In the genomic region with DNA sequence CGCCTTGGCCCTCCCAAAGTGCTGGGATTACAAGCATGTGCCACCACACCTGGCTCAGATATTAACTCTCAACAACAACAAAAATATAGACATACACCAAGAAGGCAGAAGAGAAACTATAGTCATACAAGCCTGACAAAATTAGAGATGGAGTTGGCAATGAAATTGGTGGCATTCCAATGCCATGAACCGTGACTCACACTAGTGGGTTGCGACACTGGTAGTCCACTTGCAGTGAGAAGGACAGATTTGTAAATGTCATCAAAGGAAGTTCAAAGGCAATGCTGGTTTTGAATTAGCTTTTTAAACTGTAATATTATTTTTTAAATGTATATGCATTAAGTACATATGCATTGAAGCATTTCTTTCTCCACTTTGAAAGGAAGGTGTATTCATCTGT, we compare ENCODE assay signal across 11 cellular contexts. TPM values are rescaled to one million over a fixed set of nuclear protein-coding genes. Genes with fewer than 3 reads are reported as not detected.
DNase-seq lines count a peak whose midpoint lies in the region; ATAC-seq and TF ChIP-seq lines count a peak whose summit lies in the region.
"Had no signal": no experiment of that assay in that cellular context is flagged by ENCODE, and none has a peak within 500 bp of the region (broad histone marks: within the 10 kb centered on the region; RNA-seq: fewer than 3 reads in every experiment).

No MANE protein-coding gene starts in this region.

- CTCF ChIA-PET in A673 (lab: Charles Lee): no interaction called here

- H3K27me3 ChIP-seq in A673 (replicated peaks; ENCODE audit: insufficient read depth, low read depth, low read length, poor library complexity) (peaks cover 4% of the 10 kb centered on the region), adrenal gland (no peaks in the 10 kb centered on the region), liver (ENCODE audit: control insufficient read depth in 4 of 4, insufficient read depth in 4 of 4, low read length in 3 of 4) (no peaks in the 10 kb centered on the region)
- H3K27me3 ChIP-seq: heart left ventricle had no signal

- H3K9ac ChIP-seq in liver (ENCODE audit: low read depth in 1 of 2, low read length in 2 of 2): no peak overlapping the region

- H3K27ac ChIP-seq in A673 (ENCODE audit: low read depth, low read length, poor library complexity, severe bottlenecking): no peak overlapping the region
- peak overlapping the region; percentile 61 to 88 (median 73) for H3K27ac ChIP-seq in adrenal gland
- peak overlapping the region; percentile 84 to 91 for H3K27ac ChIP-seq in liver (ENCODE audit: low read depth in 1 of 2, low read length in 2 of 2)

- TF ChIP-seq CTCF in A673 (conservative IDR thresholded peaks at IDR 0.05; ENCODE audit: low read depth, low read length) (no peak), adrenal gland (IDR thresholded peaks at IDR 0.05) (no peak), liver (IDR thresholded peaks at IDR 0.05; ENCODE audit: low read depth, low read length, missing input control) (no peak)

- H3K27ac Mint-ChIP-seq in effector memory CD8-positive, alpha-beta T cell: no peak overlapping the region
- H3K27ac Mint-ChIP-seq: CD4-positive, CD25-positive, alpha-beta regulatory T cell had no signal

- H3K36me3 Mint-ChIP-seq in effector memory CD8-positive, alpha-beta T cell (ENCODE audit: insufficient read depth): no peaks in the 10 kb centered on the region
- H3K36me3 Mint-ChIP-seq: CD4-positive, CD25-positive, alpha-beta regulatory T cell had no signal

- no peaks in the 10 kb centered on the region for H3K36me3 ChIP-seq in A673 (ENCODE audit: insufficient read depth, low read length, poor library complexity, severe bottlenecking)
- H3K36me3 ChIP-seq in adrenal gland (replicated peaks in 1 of 2): no peaks in the 10 kb centered on the region
- no peaks in the 10 kb centered on the region for H3K36me3 ChIP-seq in liver (ENCODE audit: control insufficient read depth in 4 of 4, insufficient read depth in 3 of 4, low read depth in 1 of 4, low read length in 3 of 4)
- H3K36me3 ChIP-seq: heart left ventricle had no signal

- no peak for ATAC-seq in effector memory CD8-positive, alpha-beta T cell (replicated peaks)
- ATAC-seq in GM18517 (IDR thresholded peaks at IDR 0.05; ENCODE audit: unreplicated experiment): no peak

- H3K27me3 Mint-ChIP-seq in effector memory CD8-positive, alpha-beta T cell: peaks cover 16% of the 10 kb centered on the region in 2 donors

- peak; percentile 43 to 61 for TF ChIP-seq RAD21 in liver (IDR thresholded peaks at IDR 0.05)

- H3K9me3 Mint-ChIP-seq in effector memory CD8-positive, alpha-beta T cell: no peaks in the 10 kb centered on the region
- H3K9me3 Mint-ChIP-seq: CD4-positive, CD25-positive, alpha-beta regulatory T cell; central memory CD8-positive, alpha-beta T cell had no signal

- POLR2A ChIA-PET in A673 (lab: Charles Lee; ENCODE audit: low non-redundant PET): interaction anchor here (0.6 kb wide), 1 partner anchor 326 kb away, joined by 3 read pairs; no protein-coding TSS in a partner anchor

- H3K9me3 ChIP-seq in A673 (ENCODE audit: low read depth, low read length, poor library complexity, severe bottlenecking): no peaks in the 10 kb centered on the region
- H3K9me3 ChIP-seq in adrenal gland (replicated peaks in 1 of 3): no peaks in the 10 kb centered on the region
- no peaks in the 10 kb centered on the region for H3K9me3 ChIP-seq in liver (ENCODE audit: control insufficient read depth in 4 of 4, low read length in 3 of 4)
- H3K9me3 ChIP-seq: heart left ventricle had no signal

- H3K4me1 ChIP-seq in A673 (ENCODE audit: insufficient read depth, low read length, poor library complexity, severe bottlenecking) (no peaks in the 10 kb centered on the region), adrenal gland (replicated peaks in 1 of 2) (peaks cover 8 to 14% of the 10 kb centered on the region in 2 donors), liver (ENCODE audit: control insufficient read depth in 4 of 4, insufficient read depth in 4 of 4, low read length in 3 of 4) (peaks cover 8 to 34% (median 28%) of the 10 kb centered on the region in 4 donors)

- no peak overlapping the region for H3K4me3 Mint-ChIP-seq in effector memory CD8-positive, alpha-beta T cell
- H3K4me3 Mint-ChIP-seq: CD4-positive, CD25-positive, alpha-beta regulatory T cell; central memory CD8-positive, alpha-beta T cell had no signal

- no peaks in the 10 kb centered on the region for H3K4me1 Mint-ChIP-seq in effector memory CD8-positive, alpha-beta T cell (ENCODE audit: low read depth in 2 of 2)
- H3K4me1 Mint-ChIP-seq: CD4-positive, CD25-positive, alpha-beta regulatory T cell; central memory CD8-positive, alpha-beta T cell had no signal

- TF ChIP-seq POLR2A in adrenal gland (IDR thresholded peaks at IDR 0.05): no peak

- DNase-seq in A673 (ENCODE audit: low spot score) (peak; percentile 63), HK-2 (ENCODE audit: unreplicated experiment) (peak; percentile 32), adrenal gland (peak; percentile 81 to 97 (median 89)), DMS114 treated with DMSO at 0.1 percent for 48 hours (lab: John Stamatoyannopoulos, UW; ENCODE audit: unreplicated experiment) (no peak)
- DNase-seq in effector memory CD8-positive, alpha-beta T cell: no peak
- DNase-seq in stimulated activated CD8-positive, alpha-beta memory T cell treated with anti-CD3 and anti-CD28 coated beads, Interleukin-4, amount 100 ng/mL, for 48 hours: no peak

- no TSS peak for BruUV-seq in A673 (replicated peaks; lab: Mats Ljungman, UMichigan)

- intact Hi-C loops in A673 (cut with micrococcal nuclease; ENCODE audit: unreplicated experiment): no loop called here
- intact Hi-C loops in adrenal gland (cut with DNase I): no loop called here

- no peak overlapping the region for H3K4me3 ChIP-seq in A673 (ENCODE audit: low read depth, low read length, poor library complexity, severe bottlenecking)
- no peak overlapping the region for H3K4me3 ChIP-seq in adrenal gland
- H3K4me3 ChIP-seq in liver (ENCODE audit: low read depth in 1 of 3, low read length in 3 of 3): no peak overlapping the region
- H3K4me3 ChIP-seq: heart left ventricle had no signal

- WGBS in adrenal gland, 4 donors: 34 to 39% (median 38%) methylated on average over 3 of the region's 3 CpGs
- 46% methylated on average over 3 of the region's 3 CpGs for WGBS in liver

TF ChIP-seq in liver, 16 proteins besides CTCF, POLR2A, EP300 and RAD21 (continues in another document):
- TF ChIP-seq EGR1 (IDR thresholded peaks at IDR 0.05; ENCODE audit: low read depth in 2 of 2): no peak
- no peak for TF ChIP-seq TAF1 (conservative IDR thresholded peaks at IDR 0.05)
- peak in 1 of 2 donors; percentile 38 for TF ChIP-seq GABPA (IDR thresholded peaks at IDR 0.05 in 1 of 2, conservative IDR thresholded peaks at IDR 0.05 in 1 of 2)
- TF ChIP-seq FOXA1 (IDR thresholded peaks at IDR 0.05): no peak
- TF ChIP-seq, protein P1, sequence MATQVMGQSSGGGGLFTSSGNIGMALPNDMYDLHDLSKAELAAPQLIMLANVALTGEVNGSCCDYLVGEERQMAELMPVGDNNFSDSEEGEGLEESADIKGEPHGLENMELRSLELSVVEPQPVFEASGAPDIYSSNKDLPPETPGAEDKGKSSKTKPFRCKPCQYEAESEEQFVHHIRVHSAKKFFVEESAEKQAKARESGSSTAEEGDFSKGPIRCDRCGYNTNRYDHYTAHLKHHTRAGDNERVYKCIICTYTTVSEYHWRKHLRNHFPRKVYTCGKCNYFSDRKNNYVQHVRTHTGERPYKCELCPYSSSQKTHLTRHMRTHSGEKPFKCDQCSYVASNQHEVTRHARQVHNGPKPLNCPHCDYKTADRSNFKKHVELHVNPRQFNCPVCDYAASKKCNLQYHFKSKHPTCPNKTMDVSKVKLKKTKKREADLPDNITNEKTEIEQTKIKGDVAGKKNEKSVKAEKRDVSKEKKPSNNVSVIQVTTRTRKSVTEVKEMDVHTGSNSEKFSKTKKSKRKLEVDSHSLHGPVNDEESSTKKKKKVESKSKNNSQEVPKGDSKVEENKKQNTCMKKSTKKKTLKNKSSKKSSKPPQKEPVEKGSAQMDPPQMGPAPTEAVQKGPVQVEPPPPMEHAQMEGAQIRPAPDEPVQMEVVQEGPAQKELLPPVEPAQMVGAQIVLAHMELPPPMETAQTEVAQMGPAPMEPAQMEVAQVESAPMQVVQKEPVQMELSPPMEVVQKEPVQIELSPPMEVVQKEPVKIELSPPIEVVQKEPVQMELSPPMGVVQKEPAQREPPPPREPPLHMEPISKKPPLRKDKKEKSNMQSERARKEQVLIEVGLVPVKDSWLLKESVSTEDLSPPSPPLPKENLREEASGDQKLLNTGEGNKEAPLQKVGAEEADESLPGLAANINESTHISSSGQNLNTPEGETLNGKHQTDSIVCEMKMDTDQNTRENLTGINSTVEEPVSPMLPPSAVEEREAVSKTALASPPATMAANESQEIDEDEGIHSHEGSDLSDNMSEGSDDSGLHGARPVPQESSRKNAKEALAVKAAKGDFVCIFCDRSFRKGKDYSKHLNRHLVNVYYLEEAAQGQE (IDR thresholded peaks at IDR 0.05): no peak
- peak; percentile 48 for TF ChIP-seq YY1 (IDR thresholded peaks at IDR 0.05)
- TF ChIP-seq, protein P2, sequence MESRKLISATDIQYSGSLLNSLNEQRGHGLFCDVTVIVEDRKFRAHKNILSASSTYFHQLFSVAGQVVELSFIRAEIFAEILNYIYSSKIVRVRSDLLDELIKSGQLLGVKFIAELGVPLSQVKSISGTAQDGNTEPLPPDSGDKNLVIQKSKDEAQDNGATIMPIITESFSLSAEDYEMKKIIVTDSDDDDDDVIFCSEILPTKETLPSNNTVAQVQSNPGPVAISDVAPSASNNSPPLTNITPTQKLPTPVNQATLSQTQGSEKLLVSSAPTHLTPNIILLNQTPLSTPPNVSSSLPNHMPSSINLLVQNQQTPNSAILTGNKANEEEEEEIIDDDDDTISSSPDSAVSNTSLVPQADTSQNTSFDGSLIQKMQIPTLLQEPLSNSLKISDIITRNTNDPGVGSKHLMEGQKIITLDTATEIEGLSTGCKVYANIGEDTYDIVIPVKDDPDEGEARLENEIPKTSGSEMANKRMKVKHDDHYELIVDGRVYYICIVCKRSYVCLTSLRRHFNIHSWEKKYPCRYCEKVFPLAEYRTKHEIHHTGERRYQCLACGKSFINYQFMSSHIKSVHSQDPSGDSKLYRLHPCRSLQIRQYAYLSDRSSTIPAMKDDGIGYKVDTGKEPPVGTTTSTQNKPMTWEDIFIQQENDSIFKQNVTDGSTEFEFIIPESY (IDR thresholded peaks at IDR 0.05): peak; percentile 32

RNA-seq across cellular contexts. Expression of a gene that starts 8.5 kb away (rescaled TPM):
- total RNA-seq in A673 (2021) (6.1 and 6.3 TPM in 2 replicates), adrenal gland (10 to 100 TPM; 13.4 to 29.8 (median 17.2) TPM), liver (10 to 100 TPM in 1 of 2 donors, 1 to 10 TPM in 1; 9.3 to 17.8 TPM)
- polyA plus RNA-seq in adrenal gland (10 to 100 TPM in 2 of 3 donors, 1 to 10 TPM in 1; 9.1 to 36.0 (median 10.9) TPM), liver (10 to 100 TPM; 15.0 to 15.6 TPM)

RNA-seq across cellular contexts. Expression of a gene that starts 23.2 kb away (rescaled TPM):
- total RNA-seq in A673 (2021): 20.9 and 29.7 TPM in 2 replicates
- total RNA-seq in adrenal gland: 100 to 1,000 TPM in 7 of 8 donors, 10 to 100 TPM in 1; 73.0 to 170 (median 132) TPM
- 100 to 1,000 TPM in 1 of 3 donors, 10 to 100 TPM in 2; 30.7 to 121 (median 42.7) TPM for polyA plus RNA-seq in adrenal gland
- 100 to 1,000 TPM in 1 of 2 donors, 10 to 100 TPM in 1; 53.1 to 324 TPM for total RNA-seq in liver
- polyA plus RNA-seq in liver: 100 to 1,000 TPM; 618 to 784 TPM
- total RNA-seq: CD4-positive, CD25-positive, alpha-beta regulatory T cell had no signal

RNA-seq across cellular contexts. Expression of a gene that starts 38.8 kb away (rescaled TPM):
- total RNA-seq in A673 (2021) (24.4 and 26.2 TPM in 2 replicates), adrenal gland (100 to 1,000 TPM in 1 of 8 donors, 10 to 100 TPM in 7; 29.3 to 127 (median 58.3) TPM), liver (10 to 100 TPM; 15.9 to 20.2 TPM)
- polyA plus RNA-seq in adrenal gland (10 to 100 TPM; 37.2 to 69.5 (median 53.4) TPM), liver (10 to 100 TPM; 22.4 to 24.3 TPM)

Comparison
In these comparisons a context has a peak if more than half of its experiments do, and no peak if none do; other contexts are left out.
1. DNase-seq: peak in A673 (single experiment), HK-2 (single experiment) and adrenal gland (7 of 7); none in effector memory CD8-positive, alpha-beta T cell (0 of 3), DMS114 treated with DMSO at 0.1 percent for 48 hours (single experiment) and stimulated activated CD8-positive, alpha-beta memory T cell treated with anti-CD3 and anti-CD28 coated beads, Interleukin-4, amount 100 ng/mL, for 48 hours (single experiment).